ENCODE assay signal across 15 cellular contexts in genomic region chr5:13510616-13511015, GRCh38.
"Had no signal": no experiment of that assay in that cellular context is flagged by ENCODE, and none has a peak within 500 bp of the region (broad histone marks: within the 10 kb centered on the region; RNA-seq: fewer than 3 reads in every experiment).

No MANE protein-coding gene starts in this region.

- H3K9me3 ChIP-seq: left lung, ovary, transverse colon had no signal

- H3K27me3 ChIP-seq: left lung, ovary, transverse colon had no signal

- H3K27ac ChIP-seq: left lung, ovary, transverse colon had no signal

- H3K9me3 Mint-ChIP-seq: activated naive CD4-positive, alpha-beta T cell treated with anti-CD3 and anti-CD28 coated beads for 36 hours had no signal

- DNase-seq: activated naive CD4-positive, alpha-beta T cell treated with anti-CD3 and anti-CD28 coated beads for 36 hours; activated naive CD8-positive, alpha-beta T cell treated with anti-CD3 and anti-CD28 coated beads, Interleukin-2, amount 50 U/mL, for 24 hours; activated T-cell treated with anti-CD3 and anti-CD28 coated beads for 4 hours; aorta; erythroblast; left lung; naive B cell; ovary; stimulated activated CD4-positive, alpha-beta T cell treated with anti-CD3 and anti-CD28 coated beads, Interleukin-4, amount 100 ng/mL, for 1 hour; stimulated activated naive CD4-positive, alpha-beta T cell treated with Interleukin-2 at 50 U/mL for 16 hours; SW 1271; transverse colon had no signal

- H3K4me1 Mint-ChIP-seq: activated naive CD8-positive, alpha-beta T cell treated with anti-CD3 and anti-CD28 coated beads, Interleukin-2, amount 50 U/mL, for 24 hours; naive B cell had no signal

- H3K36me3 Mint-ChIP-seq: naive B cell had no signal

- H3K27me3 Mint-ChIP-seq: activated naive CD8-positive, alpha-beta T cell treated with anti-CD3 and anti-CD28 coated beads, Interleukin-2, amount 50 U/mL, for 24 hours; naive B cell had no signal

- H3K4me3 Mint-ChIP-seq: activated naive CD4-positive, alpha-beta T cell treated with anti-CD3 and anti-CD28 coated beads for 36 hours; activated naive CD8-positive, alpha-beta T cell treated with anti-CD3 and anti-CD28 coated beads, Interleukin-2, amount 50 U/mL, for 24 hours; naive B cell had no signal

- H3K4me3 ChIP-seq: left lung, ovary, transverse colon had no signal

- ATAC-seq: activated CD4-positive, CD25-positive, alpha-beta regulatory T cell treated with anti-CD3 and anti-CD28 coated beads, Interleukin-2, amount 50 U/mL, for 24 hours; activated naive CD8-positive, alpha-beta T cell treated with anti-CD3 and anti-CD28 coated beads, Interleukin-2, amount 50 U/mL, for 24 hours; left lung had no signal

- H3K36me3 ChIP-seq: left lung, ovary, transverse colon had no signal

- FAIRE-seq: islet of Langerhans had no signal

- H3K4me1 ChIP-seq: left lung, transverse colon had no signal

- H3K27ac Mint-ChIP-seq: activated naive CD4-positive, alpha-beta T cell treated with anti-CD3 and anti-CD28 coated beads for 36 hours; activated naive CD8-positive, alpha-beta T cell treated with anti-CD3 and anti-CD28 coated beads, Interleukin-2, amount 50 U/mL, for 24 hours; activated T-helper 2 cell treated with anti-CD3 and anti-CD28 coated beads, Interferon-gamma antibody, Interleukin-2, Interleukin-4, amounts not matched to agents 10 μg/mL and 5 μg/mL and 100 μg/mL, durations not matched to agents 14 hours and 24 hours and 36 hours; naive B cell had no signal
